In the genomic region with DNA sequence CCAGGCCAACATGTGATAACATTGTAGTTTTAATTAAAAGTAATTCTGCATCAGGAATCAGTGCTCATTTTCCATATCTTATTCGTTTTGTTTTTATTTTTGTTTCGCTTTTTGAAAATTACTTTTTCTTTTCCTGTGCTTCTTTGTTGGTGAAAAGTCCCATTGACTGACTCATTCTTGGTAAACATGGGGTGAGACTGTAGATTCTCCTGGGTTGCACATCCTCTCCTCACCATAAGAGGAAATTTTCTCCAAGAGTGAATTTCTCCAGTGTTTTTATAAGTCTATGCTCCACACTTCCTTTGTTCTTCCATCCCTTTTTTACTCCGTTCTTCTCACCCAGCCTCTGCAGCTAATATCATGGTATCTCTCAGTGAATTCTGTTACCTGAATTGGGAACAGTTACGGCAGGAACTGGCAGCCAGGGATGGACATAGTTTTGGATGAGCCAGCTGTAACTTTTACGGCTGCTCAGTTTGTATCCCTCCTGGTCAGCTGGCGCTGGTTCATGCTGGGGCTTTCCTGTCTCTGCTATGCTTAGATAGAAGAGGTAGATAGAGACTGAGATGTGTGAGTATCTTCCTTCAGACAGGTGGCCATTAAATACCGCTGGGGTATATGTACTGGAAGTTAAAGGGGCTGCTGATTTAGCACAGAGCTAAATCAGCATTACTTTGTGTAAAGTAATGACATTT, we compare ENCODE assay signal across 16 cellular contexts.
DNase-seq lines count a peak whose midpoint lies in the region; ATAC-seq and TF ChIP-seq lines count a peak whose summit lies in the region.
"Had no signal": no experiment of that assay in that cellular context is flagged by ENCODE, and none has a peak within 500 bp of the region (broad histone marks: within the 10 kb centered on the region; RNA-seq: fewer than 3 reads in every experiment).

No MANE protein-coding gene starts in this region.

- peaks cover 27% of the 10 kb centered on the region for H3K4me1 Mint-ChIP-seq in activated naive CD4-positive, alpha-beta T cell treated with anti-CD3 and anti-CD28 coated beads, Interleukin-2, amount 50 U/mL, for 24 hours
- H3K4me1 Mint-ChIP-seq in activated T-helper 17 cell treated with anti-CD3 and anti-CD28 coated beads, Interleukin-2, amount 50 U/mL, for 72 hours = peaks cover 4% of the 10 kb centered on the region
- H3K4me1 Mint-ChIP-seq in activated T-cell treated with anti-CD3 and anti-CD28 coated beads, Interleukin-2, amount 50 U/mL, for 24 hours (ENCODE audit: low read depth) = peaks cover 12% of the 10 kb centered on the region

- ATAC-seq in activated T-helper 17 cell treated with anti-CD3 and anti-CD28 coated beads, Interleukin-2, amount 50 U/mL, for 72 hours (replicated peaks) = no peak
- ATAC-seq in HG03439 (IDR thresholded peaks at IDR 0.05; ENCODE audit: unreplicated experiment) = no peak

- no peak for TF ChIP-seq CTCF in epithelial cell of esophagus (IDR thresholded peaks at IDR 0.05; ENCODE audit: insufficient read depth, low read depth, low read length, missing control alignments)

- H3K4me3 ChIP-seq in epithelial cell of esophagus (ENCODE audit: low read length) = no peak overlapping the region
- H3K4me3 ChIP-seq: SJCRH30 had no signal

- no peaks in the 10 kb centered on the region for H3K9me3 Mint-ChIP-seq in activated naive CD4-positive, alpha-beta T cell treated with anti-CD3 and anti-CD28 coated beads, Interleukin-2, amount 50 U/mL, for 24 hours
- no peaks in the 10 kb centered on the region for H3K9me3 Mint-ChIP-seq in activated T-helper 17 cell treated with anti-CD3 and anti-CD28 coated beads, Interleukin-2, amount 50 U/mL, for 72 hours
- no peaks in the 10 kb centered on the region for H3K9me3 Mint-ChIP-seq in activated T-cell treated with anti-CD3 and anti-CD28 coated beads, Interleukin-2, amount 50 U/mL, for 24 hours
- H3K9me3 Mint-ChIP-seq: IgD-negative memory B cell had no signal

- no peak overlapping the region for H3K4me3 Mint-ChIP-seq in activated naive CD4-positive, alpha-beta T cell treated with anti-CD3 and anti-CD28 coated beads, Interleukin-2, amount 50 U/mL, for 24 hours
- no peak overlapping the region for H3K4me3 Mint-ChIP-seq in activated T-helper 17 cell treated with anti-CD3 and anti-CD28 coated beads, Interleukin-2, amount 50 U/mL, for 72 hours
- no peak overlapping the region for H3K4me3 Mint-ChIP-seq in activated T-cell treated with anti-CD3 and anti-CD28 coated beads, Interleukin-2, amount 50 U/mL, for 24 hours

- peaks cover 31% of the 10 kb centered on the region for H3K36me3 Mint-ChIP-seq in activated naive CD4-positive, alpha-beta T cell treated with anti-CD3 and anti-CD28 coated beads, Interleukin-2, amount 50 U/mL, for 24 hours
- peaks cover 66% of the 10 kb centered on the region for H3K36me3 Mint-ChIP-seq in activated T-helper 17 cell treated with anti-CD3 and anti-CD28 coated beads, Interleukin-2, amount 50 U/mL, for 72 hours (ENCODE audit: low read depth)
- peaks cover 88% of the 10 kb centered on the region for H3K36me3 Mint-ChIP-seq in activated T-cell treated with anti-CD3 and anti-CD28 coated beads, Interleukin-2, amount 50 U/mL, for 24 hours (ENCODE audit: low read depth)

- no peaks in the 10 kb centered on the region for H3K27me3 Mint-ChIP-seq in activated naive CD4-positive, alpha-beta T cell treated with anti-CD3 and anti-CD28 coated beads, Interleukin-2, amount 50 U/mL, for 24 hours
- no peaks in the 10 kb centered on the region for H3K27me3 Mint-ChIP-seq in activated T-helper 17 cell treated with anti-CD3 and anti-CD28 coated beads, Interleukin-2, amount 50 U/mL, for 72 hours
- no peaks in the 10 kb centered on the region for H3K27me3 Mint-ChIP-seq in activated T-cell treated with anti-CD3 and anti-CD28 coated beads, Interleukin-2, amount 50 U/mL, for 24 hours
- H3K27me3 Mint-ChIP-seq: IgD-negative memory B cell had no signal

- peak overlapping the region; percentile 47 for H3K27ac Mint-ChIP-seq in activated naive CD4-positive, alpha-beta T cell treated with anti-CD3 and anti-CD28 coated beads, Interleukin-2, amount 50 U/mL, for 24 hours
- H3K27ac Mint-ChIP-seq in activated T-helper 17 cell treated with anti-CD3 and anti-CD28 coated beads, Interleukin-2, amount 50 U/mL, for 72 hours = peak overlapping the region; percentile 47
- no peak overlapping the region for H3K27ac Mint-ChIP-seq in activated T-cell treated with anti-CD3 and anti-CD28 coated beads, Interleukin-2, amount 50 U/mL, for 24 hours
- H3K27ac Mint-ChIP-seq: IgD-negative memory B cell had no signal

- no peak for DNase-seq in activated naive CD4-positive, alpha-beta T cell (lab: John Stamatoyannopoulos, UW)
- peak; percentile 40 for DNase-seq in epithelial cell of esophagus (ENCODE audit: low read depth)
- DNase-seq in NCI-H524 (lab: John Stamatoyannopoulos, UW) = no peak
- DNase-seq in activated T-cell treated with anti-CD3 and anti-CD28 coated beads, Interleukin-2, amount 50 U/mL, for 24 hours = no peak
- DNase-seq in NCI-H187 (lab: John Stamatoyannopoulos, UW) = no peak
- DNase-seq: C1 segment of cervical spinal cord, GOT3, NCI-H146, NCI-H226, NCI-H526 treated with DMSO at 0.1 percent for 48 hours, OCI-M1, SJCRH30 had no signal
